ENCODE assay signal across 14 cellular contexts in the genomic region with DNA sequence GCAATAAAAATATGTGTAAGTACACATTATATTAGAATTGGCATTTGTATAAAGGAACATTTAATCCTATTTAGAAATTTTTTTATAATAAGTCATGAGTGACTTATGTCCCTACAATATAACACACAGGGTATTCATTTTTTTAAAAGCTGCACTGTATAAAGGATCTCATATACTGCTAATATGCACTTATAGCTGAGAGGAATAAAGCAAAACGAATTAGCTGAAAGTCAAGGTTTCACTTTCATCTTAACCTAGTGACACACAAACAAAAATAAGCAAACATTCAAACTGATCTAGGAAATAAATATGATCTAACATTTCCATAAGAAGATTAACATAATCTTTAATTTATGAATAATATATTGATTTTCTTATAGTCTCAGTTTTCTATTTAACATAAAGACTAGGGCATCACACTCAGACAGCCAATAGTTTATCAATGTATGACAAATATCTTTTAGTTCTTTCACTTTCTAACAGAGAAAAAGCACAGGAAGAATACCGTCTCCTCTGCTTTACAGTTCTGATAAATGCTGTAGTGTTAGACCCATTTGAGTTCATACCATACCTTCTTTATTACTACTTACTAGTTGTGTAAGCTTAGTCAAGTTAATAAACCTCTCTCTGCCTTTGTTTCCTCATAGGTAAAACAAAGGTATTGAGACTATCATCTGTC.
DNase-seq lines count a peak whose midpoint lies in the region; ATAC-seq lines count a peak whose summit lies in the region.
"Had no signal": no experiment of that assay in that cellular context is flagged by ENCODE, and none has a peak within 500 bp of the region (broad histone marks: within the 10 kb centered on the region; RNA-seq: fewer than 3 reads in every experiment).

No MANE protein-coding gene starts in this region.

- ATAC-seq in GM18907 (IDR thresholded peaks at IDR 0.05; ENCODE audit: unreplicated experiment): peak; percentile 84
- peak; percentile 51 for ATAC-seq in HG02642 (IDR thresholded peaks at IDR 0.05; ENCODE audit: poor library complexity, unreplicated experiment)
- no peak for ATAC-seq in HG03457 (IDR thresholded peaks at IDR 0.05; ENCODE audit: unreplicated experiment)
- ATAC-seq: HCT116; stimulated activated naive B cell treated with anti-CD40 and anti-IgM and Interleukin-4, amounts not matched to agents 10 μg/mL and 1 μg/mL and 100 μg/mL, for 72 hours had no signal

- H2AFZ ChIP-seq in ACC112 (ENCODE audit: low read length, unreplicated experiment): peak overlapping the region; percentile 89

- H3K4me1 ChIP-seq in ACC112 (ENCODE audit: control insufficient read depth, insufficient read depth, low read length, unreplicated experiment): peaks cover 24% of the 10 kb centered on the region

- no peaks in the 10 kb centered on the region for H3K79me2 ChIP-seq in ACC112 (ENCODE audit: control insufficient read depth, insufficient read depth, low read length, unreplicated experiment)

- peak overlapping the region; percentile 60 for H3K4me3 ChIP-seq in ACC112 (ENCODE audit: low read depth, low read length)

- H3K27ac ChIP-seq in ACC112 (ENCODE audit: low read depth, low read length): no peak overlapping the region

- H3K27me3 ChIP-seq in ACC112 (ENCODE audit: insufficient read depth, low read length): 0 out of 2 replicates have a peak, but pooled peaks cover 4% of the 10 kb centered on the region

- peak; percentile 67 for DNase-seq in OCI-M1 (lab: John Stamatoyannopoulos, UW)
- no peak for DNase-seq in SKM-1 treated with dmso at 0.1 percent for 144 hours (lab: John Stamatoyannopoulos, UW; ENCODE audit: unreplicated experiment)
- no peak for DNase-seq in AG08395 (ENCODE audit: low spot score)
- no peak for DNase-seq in D341Med (ENCODE audit: low spot score)
- DNase-seq: NCI-H1092 treated with DMSO at 0.1 percent for 48 hours; NCI-H524 treated with DMSO at 0.1 percent for 48 hours; Right ventricle myocardium superior; stimulated activated CD4-positive, alpha-beta T cell treated with anti-CD3 and anti-CD28 coated beads, Interleukin-1b, Interleukin-23, amount 100 ng/mL, for 48 hours; stimulated activated naive B cell treated with anti-CD40 and anti-IgM and Interleukin-4, amounts not matched to agents 10 μg/mL and 1 μg/mL and 100 μg/mL, for 72 hours had no signal

- no peaks in the 10 kb centered on the region for H3K36me3 ChIP-seq in ACC112 (ENCODE audit: insufficient read depth, low read length)
